ENCODE assay signal across 8 cellular contexts in the genomic region with DNA sequence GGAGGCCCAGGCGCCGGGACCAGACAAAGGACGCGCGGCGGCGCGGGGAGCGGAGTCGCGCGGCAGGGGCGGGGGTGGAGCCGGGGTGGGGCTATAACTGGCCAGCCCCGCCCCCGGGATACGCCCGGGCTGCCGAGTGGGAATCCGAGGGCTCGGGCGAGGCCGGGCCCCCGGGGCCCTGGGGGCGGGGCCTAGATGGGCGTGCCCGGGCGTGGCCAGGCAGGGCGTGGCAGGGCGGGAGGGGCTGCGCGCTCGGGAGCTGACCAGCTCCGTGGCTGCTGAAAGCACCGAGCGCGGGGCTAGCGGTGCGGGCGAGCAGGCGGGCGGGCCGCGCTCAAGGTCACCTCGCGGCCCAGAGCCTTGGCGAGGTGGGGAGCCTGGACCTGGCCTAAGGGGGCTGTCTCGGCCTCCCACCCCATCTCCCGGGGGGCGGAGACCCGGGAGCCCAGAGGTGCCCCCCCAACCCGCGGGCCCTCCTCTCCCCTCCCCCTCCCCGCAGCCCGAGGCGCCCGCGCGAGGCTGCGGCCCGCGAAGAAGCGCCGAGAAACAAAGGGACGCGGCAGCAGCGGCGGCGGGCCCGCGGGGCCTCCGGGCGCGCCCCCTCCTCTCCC. TPM values are rescaled to one million over a fixed set of nuclear protein-coding genes. Genes with fewer than 3 reads are reported as not detected.
A peak's percentile ranks its signal among the peaks of the same experiment; 100 is the strongest.
DNase-seq lines count a peak whose midpoint lies in the region; ATAC-seq, FAIRE-seq and TF ChIP-seq lines count a peak whose summit lies in the region.

No MANE protein-coding gene starts in this region.

- H3K9me3 ChIP-seq in HepG2 (ENCODE audit: low read length) (no peaks in the 10 kb centered on the region), right lobe of liver (no peaks in the 10 kb centered on the region), T-helper 17 cell (ENCODE audit: control insufficient read depth, low read length, poor library complexity, severe bottlenecking) (no peaks in the 10 kb centered on the region), left ventricle myocardium inferior (replicated peaks) (no peaks in the 10 kb centered on the region)

- peak overlapping the region; percentile 7 to 37 (median 20); a peak in 3 of 6 replicates for H3K4me3 ChIP-seq in HepG2 (replicated peaks in 1 of 3; ENCODE audit: insufficient read depth in 1 of 3, low read depth in 2 of 3, low read length in 3 of 3)
- no peak overlapping the region for H3K4me3 ChIP-seq in right lobe of liver
- H3K4me3 ChIP-seq in left ventricle myocardium inferior: peak overlapping the region; percentile 58

- TF ChIP-seq CTCF in HepG2 (CRISPR knock-in tag; IDR thresholded peaks at IDR 0.05): no peak
- no peak for TF ChIP-seq CTCF in right lobe of liver (IDR thresholded peaks at IDR 0.05)
- no peak for TF ChIP-seq CTCF in left ventricle myocardium inferior (IDR thresholded peaks at IDR 0.05; ENCODE audit: borderline replicate concordance)

- 1% methylated on average over 10 of the region's 74 CpGs for WGBS in HepG2 (ENCODE audit: low lambda C conversion rate)
- 15% methylated on average over 11 of the region's 74 CpGs for WGBS in right lobe of liver (ENCODE audit: insufficient coverage, low coverage, low lambda C conversion rate, missing lambda C conversion rate)

- H3K36me3 ChIP-seq in HepG2 (replicated peaks in 1 of 2; ENCODE audit: control insufficient read depth in 1 of 2, insufficient read depth in 2 of 2, low read length in 2 of 2) (no peaks in the 10 kb centered on the region), right lobe of liver (no peaks in the 10 kb centered on the region), left ventricle myocardium inferior (peaks cover 8% of the 10 kb centered on the region)

- BruUV-seq in HepG2 (replicated peaks; lab: Mats Ljungman, UMichigan): no TSS peak

- H3K4me1 ChIP-seq in HepG2 (ENCODE audit: insufficient read depth, low read length) (peaks cover 17% of the 10 kb centered on the region), right lobe of liver (peaks cover 0 to 13% (median 0%) of the 10 kb centered on the region in 4 donors), left ventricle myocardium inferior (peaks cover 44% of the 10 kb centered on the region)

- H3K27ac ChIP-seq in HepG2 (ENCODE audit: extremely low read length, insufficient read depth, low read length) (no peak overlapping the region), right lobe of liver (no peak overlapping the region), left ventricle myocardium inferior (replicated peaks) (peak overlapping the region; percentile 12)

- no peak for TF ChIP-seq POLR2A in HepG2 (IDR thresholded peaks at IDR 0.05; ENCODE audit: insufficient read depth in 1 of 2, low read depth in 2 of 2, low read length in 2 of 2)
- TF ChIP-seq POLR2A in right lobe of liver (IDR thresholded peaks at IDR 0.05): no peak

- H3K4me3 Mint-ChIP-seq in T-helper 17 cell: no peak overlapping the region
- peak overlapping the region; percentile 31 for H3K4me3 Mint-ChIP-seq in stimulated activated effector memory CD8-positive, alpha-beta T cell treated with anti-CD3 and anti-CD28 coated beads, Interleukin-12 subunit alpha, Interleukin-12 subunit beta, amount 100 ng/mL, for 72 hours

- peak; percentile 41 for DNase-seq in HepG2 (ENCODE audit: low spot score)
- DNase-seq in right lobe of liver: no peak
- DNase-seq in T-helper 17 cell: peak in 1 of 3 donors; percentile 21
- peak; percentile 34 for DNase-seq in left ventricle myocardium inferior
- DNase-seq in stimulated activated effector memory CD8-positive, alpha-beta T cell treated with anti-CD3 and anti-CD28 coated beads, Interleukin-12 subunit alpha, Interleukin-12 subunit beta, amount 100 ng/mL, for 72 hours (ENCODE audit: low spot score in 2 of 2): peak in 1 of 2 donors; percentile 25
- DNase-seq in NCI-H524 treated with DMSO at 0.1 percent for 48 hours (lab: John Stamatoyannopoulos, UW): no peak
- DNase-seq in GM19239 (ENCODE audit: insufficient read length, low spot score): no peak
- no peak for DNase-seq in T1000 (lab: John Stamatoyannopoulos, UW)

- in situ Hi-C loops in HepG2 (cut with HindIII; ENCODE audit: extremely low pct_ligation_motif_present, low pct_unique_long_range_greater_than_20kb): loop anchor here (5.0 kb wide), 1 partner anchor 97 kb away; a partner anchor contains a TSS

- ATAC-seq in HepG2 (peak; percentile 25), right lobe of liver (no peak), T-helper 17 cell (no peak)
- ATAC-seq in stimulated activated effector memory CD8-positive, alpha-beta T cell treated with anti-CD3 and anti-CD28 coated beads, Interleukin-12 subunit alpha, Interleukin-12 subunit beta, amount 100 ng/mL, for 72 hours: no peak

- H4K20me1 ChIP-seq in HepG2 (ENCODE audit: insufficient read depth, low read length): peaks cover 10% of the 10 kb centered on the region; the same call in 1 of the 2 replicates

- FAIRE-seq in HepG2 (lab: Jason Lieb, UNC): no peak
- FAIRE-seq in GM19239 (lab: Jason Lieb, UNC): no peak

- peaks cover 23% of the 10 kb centered on the region for H3K4me1 Mint-ChIP-seq in T-helper 17 cell
- H3K4me1 Mint-ChIP-seq in stimulated activated effector memory CD8-positive, alpha-beta T cell treated with anti-CD3 and anti-CD28 coated beads, Interleukin-12 subunit alpha, Interleukin-12 subunit beta, amount 100 ng/mL, for 72 hours: peaks cover 34% of the 10 kb centered on the region

- TF ChIP-seq EP300 in HepG2 (IDR thresholded peaks at IDR 0.05; ENCODE audit: low read depth in 2 of 2, low read length in 2 of 2) (no peak), HepG2 (CRISPR knock-in tag; IDR thresholded peaks at IDR 0.05; ENCODE audit: borderline replicate concordance) (no peak)

- peak overlapping the region; percentile 54 for H3K27ac Mint-ChIP-seq in T-helper 17 cell
- no peak overlapping the region for H3K27ac Mint-ChIP-seq in stimulated activated effector memory CD8-positive, alpha-beta T cell treated with anti-CD3 and anti-CD28 coated beads, Interleukin-12 subunit alpha, Interleukin-12 subunit beta, amount 100 ng/mL, for 72 hours

- POLR2A ChIA-PET in HepG2 (lab: Yijun Ruan, JAX): interaction anchor here (0.5 to 1.0 kb wide), 5 partner anchors 11 to 190 kb away, joined by 3 read pairs; a partner anchor contains a TSS

- no peaks in the 10 kb centered on the region for H3K79me2 ChIP-seq in HepG2 (ENCODE audit: insufficient read depth, low read length)

- H3K36me3 Mint-ChIP-seq in T-helper 17 cell (ENCODE audit: low read depth): peaks cover 3% of the 10 kb centered on the region
- H3K36me3 Mint-ChIP-seq in stimulated activated effector memory CD8-positive, alpha-beta T cell treated with anti-CD3 and anti-CD28 coated beads, Interleukin-12 subunit alpha, Interleukin-12 subunit beta, amount 100 ng/mL, for 72 hours: peaks cover 15% of the 10 kb centered on the region

- peak overlapping the region; percentile 51; the same call in 1 of the 2 replicates for H3K4me2 ChIP-seq in HepG2 (ENCODE audit: low read depth, low read length)

- H3K27me3 Mint-ChIP-seq in T-helper 17 cell: peaks cover 33% of the 10 kb centered on the region

- H2AFZ ChIP-seq in HepG2 (ENCODE audit: low read length): no peak overlapping the region

- intact Hi-C loops in HepG2 (cut with micrococcal nuclease; ENCODE audit: unreplicated experiment): no loop called here
- intact Hi-C loops in right lobe of liver (cut with DNase I): no loop called here
- intact Hi-C loops in left ventricle myocardium inferior (cut with micrococcal nuclease): no loop called here

- H3K9me3 Mint-ChIP-seq in stimulated activated effector memory CD8-positive, alpha-beta T cell treated with anti-CD3 and anti-CD28 coated beads, Interleukin-12 subunit alpha, Interleukin-12 subunit beta, amount 100 ng/mL, for 72 hours: no peaks in the 10 kb centered on the region

- H3K9ac ChIP-seq in HepG2 (ENCODE audit: insufficient read depth, low read depth, low read length): no peak overlapping the region

- H3K27me3 ChIP-seq in HepG2 (ENCODE audit: control insufficient read depth in 1 of 2, insufficient read depth in 2 of 2, low read length in 2 of 2) (peaks cover 5 to 32% of the 10 kb centered on the region in 2 experiments; a peak in 4 of 5 replicates), right lobe of liver (peaks cover 0 to 12% of the 10 kb centered on the region in 2 donors), left ventricle myocardium inferior (ENCODE audit: low read depth) (peaks cover 64% of the 10 kb centered on the region)

- CTCF ChIA-PET in HepG2 (lab: Yijun Ruan, JAX; ENCODE audit: low intra/inter-chr PET ratio, low total read pairs): no interaction called here

- TF ChIP-seq RAD21 in HepG2 (CRISPR knock-in tag; IDR thresholded peaks at IDR 0.05): no peak

RNA-seq across cellular contexts. Expression of a gene that starts 1.3 kb away (rescaled TPM):
- total RNA-seq in HepG2 (2016; rRNA removed; fragmentation: Illumina TruSeq; extraction: Trizol) (not detected in 2 replicates), right lobe of liver (not detected), T-helper 17 cell (under 1 TPM in 1 of 2 donors, not detected in 1; 0.26 TPM), left ventricle myocardium inferior (0.66 TPM)
- not detected in 2 replicates for total RNA-seq in HepG2 (2016; cell fraction: cytosol; rRNA removed; fragmentation: Illumina TruSeq; extraction: Trizol; ENCODE audit: low read depth)
- not detected in 2 replicates for total RNA-seq in HepG2 (2016; cell fraction: insoluble cytoplasmic fraction; rRNA removed; fragmentation: Illumina TruSeq; extraction: Trizol)
- not detected in 2 replicates for total RNA-seq in HepG2 (2016; cell fraction: membrane; rRNA removed; fragmentation: Illumina TruSeq; extraction: Trizol)
- total RNA-seq in HepG2 (2016; cell fraction: nucleus; rRNA removed; fragmentation: Illumina TruSeq; extraction: Trizol): not detected in 2 replicates
- 0.03 TPM in 2 replicates for polyA plus RNA-seq in HepG2 (2011; rRNA removed)
- polyA plus RNA-seq in HepG2 (2011; cell fraction: cytosol; rRNA removed): not detected in 2 replicates
- polyA plus RNA-seq in HepG2 (2011; cell fraction: nucleus; rRNA removed): 0.12 and 0.16 TPM in 2 replicates
- 0.03 TPM in 2 replicates for polyA plus RNA-seq in HepG2 (2012)
- 0.02 TPM in 1 of 2 replicates, not detected in the other for polyA plus RNA-seq in HepG2 (2016; cell fraction: cytosol; fragmentation: Illumina TruSeq; extraction: Trizol; ENCODE audit: low read depth)
- not detected in 2 replicates for polyA plus RNA-seq in HepG2 (2016; cell fraction: insoluble cytoplasmic fraction; fragmentation: Illumina TruSeq; extraction: Trizol; ENCODE audit: low read depth)
- polyA plus RNA-seq in HepG2 (2016; cell fraction: membrane; fragmentation: Illumina TruSeq; extraction: Trizol; ENCODE audit: low read depth): not detected in 2 replicates
- polyA plus RNA-seq in HepG2 (2016; cell fraction: nucleus; fragmentation: Illumina TruSeq; extraction: Trizol; ENCODE audit: insufficient read depth, low read depth): not detected in 2 replicates
- polyA minus RNA-seq in HepG2 (2011; rRNA and poly(A)+ RNA removed; ENCODE audit: low replicate concordance): not detected in 2 replicates
- not detected in 2 replicates for polyA minus RNA-seq in HepG2 (2011; cell fraction: cytosol; rRNA and poly(A)+ RNA removed)
- polyA minus RNA-seq in HepG2 (2011; cell fraction: nucleus; rRNA and poly(A)+ RNA removed): not detected in 2 replicates

RNA-seq across cellular contexts. Expression of a gene that starts 26.1 kb away (rescaled TPM):
- 1.2 and 4.7 TPM in 2 replicates for total RNA-seq in HepG2 (2016; rRNA removed; fragmentation: Illumina TruSeq; extraction: Trizol)
- total RNA-seq in HepG2 (2016; cell fraction: cytosol; rRNA removed; fragmentation: Illumina TruSeq; extraction: Trizol; ENCODE audit: low read depth): 1.0 and 1.5 TPM in 2 replicates
- 1.2 and 3.2 TPM in 2 replicates for total RNA-seq in HepG2 (2016; cell fraction: insoluble cytoplasmic fraction; rRNA removed; fragmentation: Illumina TruSeq; extraction: Trizol)
- 1.8 and 2.2 TPM in 2 replicates for total RNA-seq in HepG2 (2016; cell fraction: membrane; rRNA removed; fragmentation: Illumina TruSeq; extraction: Trizol)
- total RNA-seq in HepG2 (2016; cell fraction: nucleus; rRNA removed; fragmentation: Illumina TruSeq; extraction: Trizol): 2.9 and 3.8 TPM in 2 replicates
- 6.6 and 7.1 TPM in 2 replicates for polyA plus RNA-seq in HepG2 (2011; rRNA removed)
- polyA plus RNA-seq in HepG2 (2011; cell fraction: cytosol; rRNA removed): 7.1 and 10.4 TPM in 2 replicates
- polyA plus RNA-seq in HepG2 (2011; cell fraction: nucleus; rRNA removed): 18.3 and 30.3 TPM in 2 replicates
- polyA plus RNA-seq in HepG2 (2012): 3.6 and 4.5 TPM in 2 replicates
- 0.57 and 1.6 TPM in 2 replicates for polyA plus RNA-seq in HepG2 (2016; cell fraction: cytosol; fragmentation: Illumina TruSeq; extraction: Trizol; ENCODE audit: low read depth)
- polyA plus RNA-seq in HepG2 (2016; cell fraction: insoluble cytoplasmic fraction; fragmentation: Illumina TruSeq; extraction: Trizol; ENCODE audit: low read depth): 1.9 and 2.7 TPM in 2 replicates
- polyA plus RNA-seq in HepG2 (2016; cell fraction: membrane; fragmentation: Illumina TruSeq; extraction: Trizol; ENCODE audit: low read depth): 1.3 and 1.8 TPM in 2 replicates
- 5.8 and 5.9 TPM in 2 replicates for polyA plus RNA-seq in HepG2 (2016; cell fraction: nucleus; fragmentation: Illumina TruSeq; extraction: Trizol; ENCODE audit: insufficient read depth, low read depth)
- 5.9 and 8.5 TPM in 2 replicates for polyA minus RNA-seq in HepG2 (2011; rRNA and poly(A)+ RNA removed; ENCODE audit: low replicate concordance)
- polyA minus RNA-seq in HepG2 (2011; cell fraction: cytosol; rRNA and poly(A)+ RNA removed): 2.1 and 3.0 TPM in 2 replicates
- polyA minus RNA-seq in HepG2 (2011; cell fraction: nucleus; rRNA and poly(A)+ RNA removed): 11.2 and 12.4 TPM in 2 replicates
- 1 to 10 TPM; 2.7 to 7.0 (median 3.9) TPM for total RNA-seq in right lobe of liver
- 10 to 100 TPM; 15.3 to 15.6 TPM for total RNA-seq in T-helper 17 cell
- total RNA-seq in left ventricle myocardium inferior: 4.2 TPM

RNA-seq across cellular contexts. Expression of a gene that starts 44.1 kb away (rescaled TPM):
- 44.2 and 125 TPM in 2 replicates for total RNA-seq in HepG2 (2016; rRNA removed; fragmentation: Illumina TruSeq; extraction: Trizol)
- total RNA-seq in HepG2 (2016; cell fraction: cytosol; rRNA removed; fragmentation: Illumina TruSeq; extraction: Trizol; ENCODE audit: low read depth): 48.9 and 50.4 TPM in 2 replicates
- 34.7 and 135 TPM in 2 replicates for total RNA-seq in HepG2 (2016; cell fraction: insoluble cytoplasmic fraction; rRNA removed; fragmentation: Illumina TruSeq; extraction: Trizol)
- 48.6 and 53.5 TPM in 2 replicates for total RNA-seq in HepG2 (2016; cell fraction: membrane; rRNA removed; fragmentation: Illumina TruSeq; extraction: Trizol)
- 112 and 115 TPM in 2 replicates for total RNA-seq in HepG2 (2016; cell fraction: nucleus; rRNA removed; fragmentation: Illumina TruSeq; extraction: Trizol)
- 85.1 and 111 TPM in 2 replicates for polyA plus RNA-seq in HepG2 (2011; rRNA removed)
- polyA plus RNA-seq in HepG2 (2011; cell fraction: cytosol; rRNA removed): 50.0 and 58.7 TPM in 2 replicates
- polyA plus RNA-seq in HepG2 (2011; cell fraction: nucleus; rRNA removed): 284 and 361 TPM in 2 replicates
- 138 and 245 TPM in 2 replicates for polyA plus RNA-seq in HepG2 (2012)
- 34.6 and 43.1 TPM in 2 replicates for polyA plus RNA-seq in HepG2 (2016; cell fraction: cytosol; fragmentation: Illumina TruSeq; extraction: Trizol; ENCODE audit: low read depth)
- 46.2 and 78.4 TPM in 2 replicates for polyA plus RNA-seq in HepG2 (2016; cell fraction: insoluble cytoplasmic fraction; fragmentation: Illumina TruSeq; extraction: Trizol; ENCODE audit: low read depth)
- polyA plus RNA-seq in HepG2 (2016; cell fraction: membrane; fragmentation: Illumina TruSeq; extraction: Trizol; ENCODE audit: low read depth): 62.2 and 79.4 TPM in 2 replicates
- polyA plus RNA-seq in HepG2 (2016; cell fraction: nucleus; fragmentation: Illumina TruSeq; extraction: Trizol; ENCODE audit: insufficient read depth, low read depth): 408 and 430 TPM in 2 replicates
- polyA minus RNA-seq in HepG2 (2011; rRNA and poly(A)+ RNA removed; ENCODE audit: low replicate concordance): 138 and 163 TPM in 2 replicates
- 104 and 130 TPM in 2 replicates for polyA minus RNA-seq in HepG2 (2011; cell fraction: cytosol; rRNA and poly(A)+ RNA removed)
- polyA minus RNA-seq in HepG2 (2011; cell fraction: nucleus; rRNA and poly(A)+ RNA removed): 60.0 and 70.7 TPM in 2 replicates
- 100 to 1,000 TPM; 114 to 206 (median 192) TPM for total RNA-seq in right lobe of liver
- total RNA-seq in T-helper 17 cell: 100 to 1,000 TPM; 233 to 250 TPM
- total RNA-seq in left ventricle myocardium inferior: 120 TPM

RNA-seq across cellular contexts. Expression of a gene that starts 44.7 kb away (rescaled TPM):
- 0.04 TPM in 1 of 2 replicates, not detected in the other for total RNA-seq in HepG2 (2016; rRNA removed; fragmentation: Illumina TruSeq; extraction: Trizol)
- total RNA-seq in HepG2 (2016; cell fraction: cytosol; rRNA removed; fragmentation: Illumina TruSeq; extraction: Trizol; ENCODE audit: low read depth): not detected in 2 replicates
- 0.19 TPM in 1 of 2 replicates, not detected in the other for total RNA-seq in HepG2 (2016; cell fraction: insoluble cytoplasmic fraction; rRNA removed; fragmentation: Illumina TruSeq; extraction: Trizol)
- total RNA-seq in HepG2 (2016; cell fraction: membrane; rRNA removed; fragmentation: Illumina TruSeq; extraction: Trizol): 0.38 TPM in 1 of 2 replicates, not detected in the other
- total RNA-seq in HepG2 (2016; cell fraction: nucleus; rRNA removed; fragmentation: Illumina TruSeq; extraction: Trizol): 0.19 and 0.34 TPM in 2 replicates
- polyA plus RNA-seq in HepG2 (2011; rRNA removed): 0.08 and 0.35 TPM in 2 replicates
- polyA plus RNA-seq in HepG2 (2011; cell fraction: cytosol; rRNA removed): 0.23 and 0.26 TPM in 2 replicates
- 0.29 and 0.42 TPM in 2 replicates for polyA plus RNA-seq in HepG2 (2011; cell fraction: nucleus; rRNA removed)
- 0.08 and 0.13 TPM in 2 replicates for polyA plus RNA-seq in HepG2 (2012)
- not detected in 2 replicates for polyA plus RNA-seq in HepG2 (2016; cell fraction: cytosol; fragmentation: Illumina TruSeq; extraction: Trizol; ENCODE audit: low read depth)
- polyA plus RNA-seq in HepG2 (2016; cell fraction: insoluble cytoplasmic fraction; fragmentation: Illumina TruSeq; extraction: Trizol; ENCODE audit: low read depth): 0.20 TPM in 1 of 2 replicates, not detected in the other
- polyA plus RNA-seq in HepG2 (2016; cell fraction: membrane; fragmentation: Illumina TruSeq; extraction: Trizol; ENCODE audit: low read depth): not detected in 2 replicates
- 0.32 and 1.2 TPM in 2 replicates for polyA plus RNA-seq in HepG2 (2016; cell fraction: nucleus; fragmentation: Illumina TruSeq; extraction: Trizol; ENCODE audit: insufficient read depth, low read depth)
- 1.6 TPM in 1 of 2 replicates, not detected in the other for polyA minus RNA-seq in HepG2 (2011; rRNA and poly(A)+ RNA removed; ENCODE audit: low replicate concordance)
- polyA minus RNA-seq in HepG2 (2011; cell fraction: cytosol; rRNA and poly(A)+ RNA removed): not detected in 2 replicates
- 0.25 TPM in 1 of 2 replicates, not detected in the other for polyA minus RNA-seq in HepG2 (2011; cell fraction: nucleus; rRNA and poly(A)+ RNA removed)
- under 1 TPM; 0.21 to 0.73 (median 0.54) TPM for total RNA-seq in right lobe of liver
- not detected for total RNA-seq in T-helper 17 cell
- 0.77 TPM for total RNA-seq in left ventricle myocardium inferior

RNA-seq across cellular contexts. Expression of a gene that starts 49.4 kb away (rescaled TPM):
- total RNA-seq in HepG2 (2016; rRNA removed; fragmentation: Illumina TruSeq; extraction: Trizol) (32.2 and 36.4 TPM in 2 replicates), right lobe of liver (10 to 100 TPM; 25.0 to 45.5 (median 37.7) TPM), T-helper 17 cell (10 to 100 TPM; 22.6 to 23.9 TPM), left ventricle myocardium inferior (167 TPM)
- 34.9 and 42.8 TPM in 2 replicates for total RNA-seq in HepG2 (2016; cell fraction: cytosol; rRNA removed; fragmentation: Illumina TruSeq; extraction: Trizol; ENCODE audit: low read depth)
- 29.2 and 39.1 TPM in 2 replicates for total RNA-seq in HepG2 (2016; cell fraction: insoluble cytoplasmic fraction; rRNA removed; fragmentation: Illumina TruSeq; extraction: Trizol)
- 47.6 and 47.9 TPM in 2 replicates for total RNA-seq in HepG2 (2016; cell fraction: membrane; rRNA removed; fragmentation: Illumina TruSeq; extraction: Trizol)
- 18.6 and 23.5 TPM in 2 replicates for total RNA-seq in HepG2 (2016; cell fraction: nucleus; rRNA removed; fragmentation: Illumina TruSeq; extraction: Trizol)
- polyA plus RNA-seq in HepG2 (2011; rRNA removed): 55.4 and 62.3 TPM in 2 replicates
- 50.1 and 76.7 TPM in 2 replicates for polyA plus RNA-seq in HepG2 (2011; cell fraction: cytosol; rRNA removed)
- 54.8 and 72.2 TPM in 2 replicates for polyA plus RNA-seq in HepG2 (2011; cell fraction: nucleus; rRNA removed)
- 23.3 and 36.3 TPM in 2 replicates for polyA plus RNA-seq in HepG2 (2012)
- polyA plus RNA-seq in HepG2 (2016; cell fraction: cytosol; fragmentation: Illumina TruSeq; extraction: Trizol; ENCODE audit: low read depth): 31.3 and 34.7 TPM in 2 replicates
- 32.2 and 38.2 TPM in 2 replicates for polyA plus RNA-seq in HepG2 (2016; cell fraction: insoluble cytoplasmic fraction; fragmentation: Illumina TruSeq; extraction: Trizol; ENCODE audit: low read depth)
- 46.4 and 49.9 TPM in 2 replicates for polyA plus RNA-seq in HepG2 (2016; cell fraction: membrane; fragmentation: Illumina TruSeq; extraction: Trizol; ENCODE audit: low read depth)
- polyA plus RNA-seq in HepG2 (2016; cell fraction: nucleus; fragmentation: Illumina TruSeq; extraction: Trizol; ENCODE audit: insufficient read depth, low read depth): 50.2 and 54.3 TPM in 2 replicates
- 105 and 125 TPM in 2 replicates for polyA minus RNA-seq in HepG2 (2011; rRNA and poly(A)+ RNA removed; ENCODE audit: low replicate concordance)
- 32.7 and 34.2 TPM in 2 replicates for polyA minus RNA-seq in HepG2 (2011; cell fraction: cytosol; rRNA and poly(A)+ RNA removed)
- 9.3 and 10.2 TPM in 2 replicates for polyA minus RNA-seq in HepG2 (2011; cell fraction: nucleus; rRNA and poly(A)+ RNA removed)

Comparison
In these comparisons a context has a peak if more than half of its experiments do, and no peak if none do; other contexts are left out.
1. DNase-seq: peak in HepG2 (single experiment) and left ventricle myocardium inferior (single experiment); none in right lobe of liver (0 of 3), NCI-H524 treated with DMSO at 0.1 percent for 48 hours (single experiment), GM19239 (single experiment) and T1000 (single experiment).
2. H3K4me3 ChIP-seq: peak in HepG2 (3 of 3) and left ventricle myocardium inferior (single experiment); none in right lobe of liver (0 of 3).